ENCODE assay signal across 13 cellular contexts in the genomic region with DNA sequence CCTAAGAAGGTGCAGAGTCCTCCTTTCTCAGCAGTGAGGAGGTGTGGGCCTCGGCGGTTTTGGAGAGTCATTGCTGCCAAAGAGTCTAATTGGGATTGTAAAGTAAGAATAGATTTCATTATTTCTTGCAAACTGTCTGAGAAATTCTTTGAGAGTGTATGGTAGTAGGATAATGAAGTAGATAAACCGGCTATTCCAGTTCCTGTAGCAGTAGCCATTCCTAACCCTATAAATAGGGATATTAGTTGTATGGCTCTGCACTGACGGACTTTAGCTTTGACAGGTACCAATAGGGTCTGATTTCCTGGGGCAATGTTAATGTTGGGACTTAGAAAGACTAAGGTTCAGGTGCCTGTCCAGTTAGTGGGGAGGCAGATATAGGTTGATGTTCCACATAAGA. TPM values are rescaled to one million over a fixed set of nuclear protein-coding genes. Genes with fewer than 3 reads are reported as not detected.
DNase-seq lines count a peak whose midpoint lies in the region; FAIRE-seq and TF ChIP-seq lines count a peak whose summit lies in the region.
"Not testable (repeated sequence)": the region's sequence is repeated elsewhere in the genome, so short reads cannot be mapped to it uniquely, and the experiment has no call there.
"Had no signal": no experiment of that assay in that cellular context is flagged by ENCODE, and none has a peak within 500 bp of the region (broad histone marks: within the 10 kb centered on the region; RNA-seq: fewer than 3 reads in every experiment).

No MANE protein-coding gene starts in this region.

- H2AFZ ChIP-seq in PC-9 = not testable (repeated sequence)

- WGBS in esophagus squamous epithelium, 2 donors = 41 to 56% methylated on average over 4 of the region's 4 CpGs

- H3K27ac ChIP-seq in PC-9 = not testable (repeated sequence)
- H3K27ac ChIP-seq in esophagus squamous epithelium = peak overlapping the region in 3 of 4 donors; percentile 53 to 73 (median 69)

- not testable (repeated sequence) for H3K27me3 ChIP-seq in PC-9 (ENCODE audit: insufficient read depth, low read depth); bronchial epithelial cell (ENCODE audit: control insufficient read depth, insufficient read depth, low read length); esophagus squamous epithelium

- H3K4me1 Mint-ChIP-seq in type B pancreatic cell (ENCODE audit: unreplicated experiment) = not testable (repeated sequence)

- H3K36me3 Mint-ChIP-seq in type B pancreatic cell = not testable (repeated sequence)

- not testable (repeated sequence) for H3K9me3 Mint-ChIP-seq in type B pancreatic cell

- not testable (repeated sequence) for FAIRE-seq in bronchial epithelial cell (lab: Jason Lieb, UNC)

- TF ChIP-seq POLR2A in esophagus squamous epithelium (IDR thresholded peaks at IDR 0.05) = not testable (repeated sequence)

- peak overlapping the region; percentile 39; the same call in 1 of the 2 replicates for H3K4me2 ChIP-seq in PC-9

- H3K9me2 ChIP-seq in PC-9 (ENCODE audit: insufficient read depth) = not testable (repeated sequence)

- not testable (repeated sequence) for H3K4me3 Mint-ChIP-seq in type B pancreatic cell

- not testable (repeated sequence) for H3K36me3 ChIP-seq in PC-9 (ENCODE audit: low read depth); bronchial epithelial cell (ENCODE audit: control insufficient read depth, insufficient read depth, low read length); esophagus squamous epithelium

- H3K79me2 ChIP-seq in PC-9 (ENCODE audit: low read depth) = not testable (repeated sequence)

- not testable (repeated sequence) for H3K27me3 Mint-ChIP-seq in type B pancreatic cell

- not testable (repeated sequence) for H3K4me1 ChIP-seq in PC-9 (replicated peaks; ENCODE audit: insufficient read depth)
- peaks cover 0 to 49% (median 0%) of the 10 kb centered on the region in 3 donors for H3K4me1 ChIP-seq in esophagus squamous epithelium

- POLR2A ChIA-PET in PC-9 (lab: Charles Lee; ENCODE audit: unreplicated experiment) = not testable (repeated sequence)

- not testable (repeated sequence) for TF ChIP-seq CTCF in LNCaP clone FGC (IDR thresholded peaks at IDR 0.05; ENCODE audit: control insufficient read depth, extremely low read depth, insufficient read depth); PC-9 (conservative IDR thresholded peaks at IDR 0.05); bronchial epithelial cell (IDR thresholded peaks at IDR 0.05; ENCODE audit: insufficient read depth, low read length, severe bottlenecking); esophagus squamous epithelium (IDR thresholded peaks at IDR 0.05); type B pancreatic cell (conservative IDR thresholded peaks at IDR 0.05)

- intact Hi-C loops in PC-9 (cut with micrococcal nuclease; ENCODE audit: unreplicated experiment); esophagus squamous epithelium (cut with DNase I): not testable (repeated sequence)

- not testable (repeated sequence) for H3K9me3 ChIP-seq in PC-9 (ENCODE audit: insufficient read depth, low read depth); esophagus squamous epithelium

- BruUV-seq in PC-9 (replicated peaks; lab: Mats Ljungman, UMichigan) = not testable (repeated sequence)

- DNase-seq in DMS53 (lab: John Stamatoyannopoulos, UW) = peak; percentile 31
- peak; percentile 4 for DNase-seq in LNCaP clone FGC (ENCODE audit: low read depth)
- DNase-seq in NCI-H526 treated with DMSO at 0.1 percent for 48 hours (lab: John Stamatoyannopoulos, UW) = peak; percentile 46
- DNase-seq in PC-9 = peak in 1 of 2 experiments; percentile 58
- peak; percentile 53 for DNase-seq in bronchial epithelial cell (ENCODE audit: low read depth)
- not testable (repeated sequence) for DNase-seq in esophagus squamous epithelium (lab: John Stamatoyannopoulos, UW); type B pancreatic cell (ENCODE audit: extremely low spot score, unreplicated experiment)

- not testable (repeated sequence) for H3F3A ChIP-seq in PC-9 (ENCODE audit: insufficient read depth, low read depth)

- CTCF ChIA-PET in PC-9 (lab: Charles Lee) = not testable (repeated sequence)

- not testable (repeated sequence) for H4K20me1 ChIP-seq in PC-9 (ENCODE audit: insufficient read depth)

- peak overlapping the region; percentile 55 for H3K27ac Mint-ChIP-seq in type B pancreatic cell

- not testable (repeated sequence) for H3K4me3 ChIP-seq in LNCaP clone FGC (ENCODE audit: low read depth, low read length); PC-9; bronchial epithelial cell (ENCODE audit: low read depth, low read length); esophagus squamous epithelium

RNA-seq across cellular contexts. Expression of gene NOBOX, which starts 15.4 kb away (rescaled TPM):
- total RNA-seq in PC-9 (2021) = not detected in 2 replicates
- total RNA-seq in bronchial epithelial cell = not detected in 2 replicates
- not detected for total RNA-seq in esophagus squamous epithelium
- not detected in 2 replicates for total RNA-seq in type B pancreatic cell (ENCODE audit: low replicate concordance)
- total RNA-seq: CD4-positive, alpha-beta T cell; CD8-positive, alpha-beta memory T cell; GM12878; GM23248; H1; H7 had no signal
